In the genomic region with DNA sequence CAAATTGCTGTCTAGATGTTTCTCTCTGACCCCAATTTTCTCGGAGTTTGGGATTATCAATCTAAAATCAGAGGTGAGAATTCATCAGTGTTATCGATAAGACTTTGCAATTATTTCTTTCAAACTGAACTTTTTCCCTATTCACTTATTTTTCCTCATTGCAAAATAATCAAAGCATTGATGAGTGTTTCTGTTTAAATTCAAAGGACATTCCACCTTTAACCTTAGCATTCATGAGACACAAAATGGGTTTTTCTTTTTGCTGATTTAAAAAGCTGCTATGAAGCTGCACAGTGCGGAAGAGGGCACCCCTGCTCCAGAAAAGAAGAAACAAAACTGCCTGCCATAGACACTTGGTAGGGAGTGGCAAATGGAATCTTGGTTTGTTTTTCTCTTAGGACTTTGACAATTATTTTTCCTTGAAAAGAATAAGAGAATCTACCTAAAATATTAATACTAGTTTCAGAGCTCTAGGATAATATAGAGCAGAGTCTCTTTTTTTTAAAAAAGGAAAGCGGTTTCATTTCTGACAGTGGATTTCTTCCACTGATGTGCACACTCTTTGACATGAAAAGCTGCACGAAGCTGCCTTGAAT, we compare ENCODE assay signal across 1 cellular context.
A peak's percentile ranks its signal among the peaks of the same experiment; 100 is the strongest.
TF ChIP-seq lines count a peak whose summit lies in the region.

No MANE protein-coding gene starts in this region.

TF ChIP-seq in K562, 482 proteins besides CTCF, POLR2A, EP300 and RAD21 (continued from another document and continues in another):
- no peak for TF ChIP-seq ATF1 (CRISPR knock-in tag; IDR thresholded peaks at IDR 0.05)
- TF ChIP-seq ATF1 (tag; IDR thresholded peaks at IDR 0.05): no peak
- no peak for TF ChIP-seq SMAD4 (CRISPR knock-in tag; conservative IDR thresholded peaks at IDR 0.05)
- TF ChIP-seq DACH1 (IDR thresholded peaks at IDR 0.05; ENCODE audit: partially characterized antibody): no peak
- TF ChIP-seq, protein P1, sequence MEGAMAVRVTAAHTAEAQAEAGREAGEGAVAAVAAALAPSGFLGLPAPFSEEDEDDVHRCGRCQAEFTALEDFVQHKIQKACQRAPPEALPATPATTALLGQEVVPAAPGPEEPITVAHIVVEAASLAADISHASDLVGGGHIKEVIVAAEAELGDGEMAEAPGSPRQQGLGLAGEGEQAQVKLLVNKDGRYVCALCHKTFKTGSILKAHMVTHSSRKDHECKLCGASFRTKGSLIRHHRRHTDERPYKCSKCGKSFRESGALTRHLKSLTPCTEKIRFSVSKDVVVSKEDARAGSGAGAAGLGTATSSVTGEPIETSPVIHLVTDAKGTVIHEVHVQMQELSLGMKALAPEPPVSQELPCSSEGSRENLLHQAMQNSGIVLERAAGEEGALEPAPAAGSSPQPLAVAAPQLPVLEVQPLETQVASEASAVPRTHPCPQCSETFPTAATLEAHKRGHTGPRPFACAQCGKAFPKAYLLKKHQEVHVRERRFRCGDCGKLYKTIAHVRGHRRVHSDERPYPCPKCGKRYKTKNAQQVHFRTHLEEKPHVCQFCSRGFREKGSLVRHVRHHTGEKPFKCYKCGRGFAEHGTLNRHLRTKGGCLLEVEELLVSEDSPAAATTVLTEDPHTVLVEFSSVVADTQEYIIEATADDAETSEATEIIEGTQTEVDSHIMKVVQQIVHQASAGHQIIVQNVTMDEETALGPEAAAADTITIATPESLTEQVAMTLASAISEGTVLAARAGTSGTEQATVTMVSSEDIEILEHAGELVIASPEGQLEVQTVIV (CRISPR knock-in tag; IDR thresholded peaks at IDR 0.05; ENCODE audit: borderline replicate concordance): 0 out of 2 replicates have a peak, but pooled peaks have one; percentile 67
- TF ChIP-seq, protein P2, sequence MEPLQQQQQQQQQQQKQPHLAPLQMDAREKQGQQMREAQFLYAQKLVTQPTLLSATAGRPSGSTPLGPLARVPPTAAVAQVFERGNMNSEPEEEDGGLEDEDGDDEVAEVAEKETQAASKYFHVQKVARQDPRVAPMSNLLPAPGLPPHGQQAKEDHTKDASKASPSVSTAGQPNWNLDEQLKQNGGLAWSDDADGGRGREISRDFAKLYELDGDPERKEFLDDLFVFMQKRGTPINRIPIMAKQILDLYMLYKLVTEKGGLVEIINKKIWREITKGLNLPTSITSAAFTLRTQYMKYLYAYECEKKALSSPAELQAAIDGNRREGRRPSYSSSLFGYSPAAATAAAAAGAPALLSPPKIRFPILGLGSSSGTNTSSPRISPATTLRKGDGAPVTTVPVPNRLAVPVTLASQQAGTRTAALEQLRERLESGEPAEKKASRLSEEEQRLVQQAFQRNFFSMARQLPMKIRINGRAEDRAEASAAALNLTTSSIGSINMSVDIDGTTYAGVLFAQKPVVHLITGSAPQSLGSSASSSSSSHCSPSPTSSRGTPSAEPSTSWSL (CRISPR knock-in tag; IDR thresholded peaks at IDR 0.05; ENCODE audit: borderline replicate concordance): no peak
- no peak for TF ChIP-seq KAT7 (CRISPR knock-in tag; IDR thresholded peaks at IDR 0.05; ENCODE audit: borderline replicate concordance)
- TF ChIP-seq THRB (CRISPR knock-in tag; conservative IDR thresholded peaks at IDR 0.05): peak; percentile 59; the same call in 1 of the 2 replicates
- TF ChIP-seq, protein P3, sequence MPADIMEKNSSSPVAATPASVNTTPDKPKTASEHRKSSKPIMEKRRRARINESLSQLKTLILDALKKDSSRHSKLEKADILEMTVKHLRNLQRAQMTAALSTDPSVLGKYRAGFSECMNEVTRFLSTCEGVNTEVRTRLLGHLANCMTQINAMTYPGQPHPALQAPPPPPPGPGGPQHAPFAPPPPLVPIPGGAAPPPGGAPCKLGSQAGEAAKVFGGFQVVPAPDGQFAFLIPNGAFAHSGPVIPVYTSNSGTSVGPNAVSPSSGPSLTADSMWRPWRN (IDR thresholded peaks at IDR 0.05; ENCODE audit: low read depth): no peak
- TF ChIP-seq SMARCA4 (IDR thresholded peaks at IDR 0.05): no peak
- no peak for TF ChIP-seq ZBTB33 (CRISPR knock-in tag; IDR thresholded peaks at IDR 0.05)
- no peak for TF ChIP-seq TCF3 (CRISPR knock-in tag; IDR thresholded peaks at IDR 0.05)
- TF ChIP-seq NCOA1 (IDR thresholded peaks at IDR 0.05; ENCODE audit: low read depth): no peak
- peak; percentile 74; the same call in 1 of the 2 replicates for TF ChIP-seq ZNF644 (tag; IDR thresholded peaks at IDR 0.05; ENCODE audit: low read depth)
- TF ChIP-seq SMC3 (conservative IDR thresholded peaks at IDR 0.05; ENCODE audit: insufficient read depth, low read depth, low read length): 0 out of 2 replicates have a peak, but pooled peaks have one; percentile 11
- TF ChIP-seq POLR3G (IDR thresholded peaks at IDR 0.05; ENCODE audit: extremely low read depth, insufficient read length, insufficient replicate concordance): no peak
- TF ChIP-seq ZNF24 (IDR thresholded peaks at IDR 0.05): no peak
- no peak for TF ChIP-seq E2F3 (CRISPR knock-in tag; IDR thresholded peaks at IDR 0.05)
- no peak for TF ChIP-seq HIVEP1 (CRISPR knock-in tag; IDR thresholded peaks at IDR 0.05)
- TF ChIP-seq CBX5 (IDR thresholded peaks at IDR 0.05; ENCODE audit: borderline replicate concordance, low read depth): no peak
- TF ChIP-seq PML (IDR thresholded peaks at IDR 0.05; ENCODE audit: low read length): 0 out of 2 replicates have a peak, but pooled peaks have one; percentile 2
- no peak for TF ChIP-seq TCF7 (IDR thresholded peaks at IDR 0.05; ENCODE audit: borderline replicate concordance)
- TF ChIP-seq SLC30A9 (CRISPR knock-in tag; IDR thresholded peaks at IDR 0.05): no peak
- TF ChIP-seq POLR2AphosphoS2 (IDR thresholded peaks at IDR 0.05; ENCODE audit: low read length): peak; percentile 48; the same call in 1 of the 2 replicates
- no peak for TF ChIP-seq CLOCK (CRISPR knock-in tag; IDR thresholded peaks at IDR 0.05; ENCODE audit: borderline replicate concordance)
- TF ChIP-seq PRMT5 (CRISPR knock-in tag; IDR thresholded peaks at IDR 0.05): no peak
- TF ChIP-seq MYBL2 (IDR thresholded peaks at IDR 0.05; ENCODE audit: low read depth): no peak
- no peak for TF ChIP-seq MYBL2 (CRISPR knock-in tag; IDR thresholded peaks at IDR 0.05; ENCODE audit: borderline replicate concordance)
- no peak for TF ChIP-seq KDM1A (IDR thresholded peaks at IDR 0.05)
- TF ChIP-seq MYC (IDR thresholded peaks at IDR 0.05; ENCODE audit: low read depth, low read length): no peak
- TF ChIP-seq MYC (CRISPR knock-in tag; IDR thresholded peaks at IDR 0.05; ENCODE audit: borderline replicate concordance, low read depth): no peak; the same call in 1 of the 2 replicates
- TF ChIP-seq ARHGAP35 (IDR thresholded peaks at IDR 0.05; ENCODE audit: partially characterized antibody): no peak
- TF ChIP-seq EWSR1 (IDR thresholded peaks at IDR 0.05; ENCODE audit: borderline replicate concordance, low read depth, partially characterized antibody): no peak
- TF ChIP-seq ZNF449 (CRISPR knock-in tag; IDR thresholded peaks at IDR 0.05): no peak; the same call in 1 of the 2 replicates
- TF ChIP-seq MNT (conservative IDR thresholded peaks at IDR 0.05): no peak
- no peak for TF ChIP-seq THRAP3 (IDR thresholded peaks at IDR 0.05; ENCODE audit: borderline replicate concordance)
- TF ChIP-seq NFRKB (IDR thresholded peaks at IDR 0.05; ENCODE audit: low read depth): no peak
- TF ChIP-seq SNAPC5 (CRISPR knock-in tag; IDR thresholded peaks at IDR 0.05): no peak
- TF ChIP-seq CTCFL (IDR thresholded peaks at IDR 0.05; ENCODE audit: borderline replicate concordance, insufficient read depth, low read depth, low read length, poor library complexity, severe bottlenecking): no peak
